ENCODE assay signal across 20 cellular contexts in the genomic region with DNA sequence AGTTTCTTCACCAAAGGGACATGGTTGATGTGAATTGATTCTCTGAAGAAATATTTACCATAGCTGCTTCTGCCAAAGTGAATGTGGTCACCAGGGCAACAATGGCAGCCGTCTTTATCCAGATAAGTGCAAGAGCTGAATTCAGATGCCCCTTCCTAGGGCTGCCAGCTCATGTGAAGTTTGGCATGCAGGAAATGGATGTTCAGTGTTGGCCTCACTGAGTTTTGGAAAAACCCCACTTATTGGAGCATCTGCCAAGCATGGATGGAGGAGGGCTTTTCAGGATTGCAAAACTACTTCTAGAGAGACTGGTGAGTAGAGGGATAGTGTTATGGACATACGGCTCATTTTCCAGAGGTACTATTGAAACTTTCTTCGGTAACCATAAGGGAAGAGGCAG.
A peak's percentile ranks its signal among the peaks of the same experiment; 100 is the strongest.
DNase-seq lines count a peak whose midpoint lies in the region; ATAC-seq and TF ChIP-seq lines count a peak whose summit lies in the region.
"Had no signal": no experiment of that assay in that cellular context is flagged by ENCODE, and none has a peak within 500 bp of the region (broad histone marks: within the 10 kb centered on the region; RNA-seq: fewer than 3 reads in every experiment).

No MANE protein-coding gene starts in this region.

- CTCF ChIA-PET in Panc1 (lab: Charles Lee) = no interaction called here

- DNase-seq in Daoy (ENCODE audit: low read depth) = peak; percentile 55
- no peak for DNase-seq in Panc1 (ENCODE audit: low read depth, low spot score)
- DNase-seq in esophagus muscularis mucosa (ENCODE audit: extremely low spot score) = peak; percentile 55
- no peak for DNase-seq in progenitor cell of endocrine pancreas (ENCODE audit: low spot score, unreplicated experiment)
- no peak for DNase-seq in NAMALWA (ENCODE audit: low spot score)
- DNase-seq in RPMI8226 = no peak
- no peak for DNase-seq in SW 1271 (lab: John Stamatoyannopoulos, UW)
- DNase-seq: activated CD4-positive, alpha-beta T cell treated with anti-CD3 and anti-CD28 coated beads for 4 hours; brain microvascular endothelial cell; GF-D8; NCI-H1105; NCI-H774; SK-N-SH; stimulated activated CD4-positive, alpha-beta T cell treated with anti-CD3 and anti-CD28 coated beads, Interleukin-12 subunit alpha, Interleukin-12 subunit beta, amount 100 ng/mL, for 4 hours had no signal

- WGBS in esophagus muscularis mucosa = 88% methylated on average over 3 of the region's 3 CpGs

- H3K27me3 Mint-ChIP-seq in progenitor cell of endocrine pancreas = no peaks in the 10 kb centered on the region

- no peak overlapping the region for H3K4me3 Mint-ChIP-seq in progenitor cell of endocrine pancreas (ENCODE audit: low read depth)
- H3K4me3 Mint-ChIP-seq: activated naive CD4-positive, alpha-beta T cell treated with anti-CD3 and anti-CD28 coated beads, Interleukin-2, amount 50 U/mL, for 24 hours; memory B cell; natural killer cell treated with Interleukin-12 subunit alpha and Interleukin-12 subunit beta and Interleukin-15 and Interleukin-18, amount 100 ng/mL, for 72 hours had no signal

- TF ChIP-seq EP300 in esophagus muscularis mucosa (IDR thresholded peaks at IDR 0.05) = no peak

- ATAC-seq in Panc1 (no peak), SK-N-SH treated with all-trans-retinoic acid at 6 μM for 48 hours (no peak)
- ATAC-seq: natural killer cell treated with Interleukin-12 subunit alpha and Interleukin-12 subunit beta and Interleukin-15 and Interleukin-18, amount 100 ng/mL, for 72 hours had no signal

- H3K4me3 ChIP-seq in Panc1 (ENCODE audit: low read depth in 2 of 2, low read length in 2 of 2) (no peak overlapping the region), esophagus muscularis mucosa (no peak overlapping the region)
- H3K4me3 ChIP-seq: prostate gland, thoracic aorta had no signal

- BruUV-seq in Panc1 (replicated peaks; lab: Mats Ljungman, UMichigan) = no TSS peak

- H3K9me3 ChIP-seq in Panc1 (ENCODE audit: control insufficient read depth, insufficient read depth, low read depth, low read length) (no peaks in the 10 kb centered on the region), esophagus muscularis mucosa (no peaks in the 10 kb centered on the region)
- H3K9me3 ChIP-seq: prostate gland, SK-N-SH, thoracic aorta had no signal

- peaks cover 65% of the 10 kb centered on the region for H3K4me1 Mint-ChIP-seq in progenitor cell of endocrine pancreas (ENCODE audit: low read depth)
- H3K4me1 Mint-ChIP-seq: activated naive CD4-positive, alpha-beta T cell treated with anti-CD3 and anti-CD28 coated beads, Interleukin-2, amount 50 U/mL, for 24 hours had no signal

- in situ Hi-C loops in Panc1 (cut with HindIII; ENCODE audit: low pct_unique_long_range_greater_than_20kb, low sequenced_read_pairs) = no loop called here

- H3K27me3 ChIP-seq in Panc1 (ENCODE audit: control insufficient read depth, insufficient read depth, low read length) = no peaks in the 10 kb centered on the region
- no peaks in the 10 kb centered on the region for H3K27me3 ChIP-seq in esophagus muscularis mucosa
- H3K27me3 ChIP-seq: brain microvascular endothelial cell had no signal

- TF ChIP-seq POLR2A in esophagus muscularis mucosa (IDR thresholded peaks at IDR 0.05; ENCODE audit: low read depth) = no peak

- H3K27ac ChIP-seq in Panc1 (ENCODE audit: low read length) = peak overlapping the region; percentile 25; the same call in 1 of the 2 replicates
- no peak overlapping the region for H3K27ac ChIP-seq in esophagus muscularis mucosa (replicated peaks in 1 of 4)
- H3K27ac ChIP-seq: brain microvascular endothelial cell, prostate gland, thoracic aorta had no signal

- no peaks in the 10 kb centered on the region for H3K9me3 Mint-ChIP-seq in progenitor cell of endocrine pancreas (ENCODE audit: low read depth)
- H3K9me3 Mint-ChIP-seq: activated naive CD4-positive, alpha-beta T cell treated with anti-CD3 and anti-CD28 coated beads, Interleukin-2, amount 50 U/mL, for 24 hours; memory B cell; natural killer cell treated with Interleukin-12 subunit alpha and Interleukin-12 subunit beta and Interleukin-15 and Interleukin-18, amount 100 ng/mL, for 72 hours had no signal

- TF ChIP-seq CTCF in Panc1 (IDR thresholded peaks at IDR 0.05) = no peak
- TF ChIP-seq CTCF in esophagus muscularis mucosa (IDR thresholded peaks at IDR 0.05) = no peak
- TF ChIP-seq CTCF in progenitor cell of endocrine pancreas (IDR thresholded peaks at IDR 0.05; ENCODE audit: unreplicated experiment) = no peak

- intact Hi-C loops in Panc1 (cut with micrococcal nuclease; ENCODE audit: unreplicated experiment) = no loop called here
- intact Hi-C loops in esophagus muscularis mucosa (cut with DNase I) = no loop called here

- peak overlapping the region; percentile 56 for H3K27ac Mint-ChIP-seq in progenitor cell of endocrine pancreas
- H3K27ac Mint-ChIP-seq: activated naive CD4-positive, alpha-beta T cell treated with anti-CD3 and anti-CD28 coated beads, Interleukin-2, amount 50 U/mL, for 24 hours; memory B cell; natural killer cell treated with Interleukin-12 subunit alpha and Interleukin-12 subunit beta and Interleukin-15 and Interleukin-18, amount 100 ng/mL, for 72 hours had no signal

- POLR2A ChIA-PET in Panc1 (lab: Charles Lee) = no interaction called here

- H3K4me1 ChIP-seq in Panc1 (ENCODE audit: control insufficient read depth, insufficient read depth, low read length) (peaks cover 45% of the 10 kb centered on the region), esophagus muscularis mucosa (peaks cover 17 to 35% (median 31%) of the 10 kb centered on the region in 4 donors)
- H3K4me1 ChIP-seq: prostate gland had no signal

- H3K36me3 ChIP-seq in Panc1 (ENCODE audit: control insufficient read depth, insufficient read depth, low read length) (no peaks in the 10 kb centered on the region), esophagus muscularis mucosa (no peaks in the 10 kb centered on the region)
- H3K36me3 ChIP-seq: brain microvascular endothelial cell, prostate gland, thoracic aorta had no signal

- no peaks in the 10 kb centered on the region for H3K36me3 Mint-ChIP-seq in progenitor cell of endocrine pancreas (ENCODE audit: insufficient read depth)
- H3K36me3 Mint-ChIP-seq: activated naive CD4-positive, alpha-beta T cell treated with anti-CD3 and anti-CD28 coated beads, Interleukin-2, amount 50 U/mL, for 24 hours; memory B cell; natural killer cell treated with Interleukin-12 subunit alpha and Interleukin-12 subunit beta and Interleukin-15 and Interleukin-18, amount 100 ng/mL, for 72 hours had no signal

TF ChIP-seq in SK-N-SH treated with all-trans-retinoic acid at 6 μM for 48 hours, 23 proteins besides CTCF, POLR2A, EP300 and RAD21:
- TF ChIP-seq, protein P1, sequence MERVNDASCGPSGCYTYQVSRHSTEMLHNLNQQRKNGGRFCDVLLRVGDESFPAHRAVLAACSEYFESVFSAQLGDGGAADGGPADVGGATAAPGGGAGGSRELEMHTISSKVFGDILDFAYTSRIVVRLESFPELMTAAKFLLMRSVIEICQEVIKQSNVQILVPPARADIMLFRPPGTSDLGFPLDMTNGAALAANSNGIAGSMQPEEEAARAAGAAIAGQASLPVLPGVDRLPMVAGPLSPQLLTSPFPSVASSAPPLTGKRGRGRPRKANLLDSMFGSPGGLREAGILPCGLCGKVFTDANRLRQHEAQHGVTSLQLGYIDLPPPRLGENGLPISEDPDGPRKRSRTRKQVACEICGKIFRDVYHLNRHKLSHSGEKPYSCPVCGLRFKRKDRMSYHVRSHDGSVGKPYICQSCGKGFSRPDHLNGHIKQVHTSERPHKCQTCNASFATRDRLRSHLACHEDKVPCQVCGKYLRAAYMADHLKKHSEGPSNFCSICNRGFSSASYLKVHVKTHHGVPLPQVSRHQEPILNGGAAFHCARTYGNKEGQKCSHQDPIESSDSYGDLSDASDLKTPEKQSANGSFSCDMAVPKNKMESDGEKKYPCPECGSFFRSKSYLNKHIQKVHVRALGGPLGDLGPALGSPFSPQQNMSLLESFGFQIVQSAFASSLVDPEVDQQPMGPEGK (CRISPR knock-in tag; IDR thresholded peaks at IDR 0.05; ENCODE audit: borderline replicate concordance) = no peak
- TF ChIP-seq, protein P2, sequence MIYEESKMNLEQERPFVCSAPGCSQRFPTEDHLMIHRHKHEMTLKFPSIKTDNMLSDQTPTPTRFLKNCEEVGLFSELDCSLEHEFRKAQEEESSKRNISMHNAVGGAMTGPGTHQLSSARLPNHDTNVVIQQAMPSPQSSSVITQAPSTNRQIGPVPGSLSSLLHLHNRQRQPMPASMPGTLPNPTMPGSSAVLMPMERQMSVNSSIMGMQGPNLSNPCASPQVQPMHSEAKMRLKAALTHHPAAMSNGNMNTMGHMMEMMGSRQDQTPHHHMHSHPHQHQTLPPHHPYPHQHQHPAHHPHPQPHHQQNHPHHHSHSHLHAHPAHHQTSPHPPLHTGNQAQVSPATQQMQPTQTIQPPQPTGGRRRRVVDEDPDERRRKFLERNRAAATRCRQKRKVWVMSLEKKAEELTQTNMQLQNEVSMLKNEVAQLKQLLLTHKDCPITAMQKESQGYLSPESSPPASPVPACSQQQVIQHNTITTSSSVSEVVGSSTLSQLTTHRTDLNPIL (CRISPR knock-in tag; IDR thresholded peaks at IDR 0.05; ENCODE audit: low read depth) = no peak
- TF ChIP-seq CSDC2 (CRISPR knock-in tag; IDR thresholded peaks at IDR 0.05) = no peak
- no peak for TF ChIP-seq ZFP3 (CRISPR knock-in tag; IDR thresholded peaks at IDR 0.05)
- no peak for TF ChIP-seq ZNF565 (CRISPR knock-in tag; conservative IDR thresholded peaks at IDR 0.05; ENCODE audit: low read depth)
- no peak for TF ChIP-seq OSR1 (CRISPR knock-in tag; IDR thresholded peaks at IDR 0.05)
- no peak for TF ChIP-seq ESRRG (CRISPR knock-in tag; IDR thresholded peaks at IDR 0.05)
- TF ChIP-seq ZC3H10 (CRISPR knock-in tag; IDR thresholded peaks at IDR 0.05) = no peak
- no peak for TF ChIP-seq ZFP30 (CRISPR knock-in tag; IDR thresholded peaks at IDR 0.05)
- TF ChIP-seq GLIS3 (CRISPR knock-in tag; IDR thresholded peaks at IDR 0.05) = no peak

Comparison
In these comparisons a context has a peak if more than half of its experiments do, and no peak if none do; other contexts are left out.
1. DNase-seq: peak in Daoy (single experiment) and esophagus muscularis mucosa (single experiment); none in Panc1 (single experiment), progenitor cell of endocrine pancreas (single experiment), NAMALWA (single experiment), RPMI8226 (single experiment) and SW 1271 (0 of 2).